19 cellular contexts compared by ENCODE assay signal in genomic region chr4:115529126-115529525, GRCh38.
A peak's percentile ranks its signal among the peaks of the same experiment; 100 is the strongest.
DNase-seq lines count a peak whose midpoint lies in the region; ATAC-seq, FAIRE-seq and TF ChIP-seq lines count a peak whose summit lies in the region.
"Had no signal": no experiment of that assay in that cellular context is flagged by ENCODE, and none has a peak within 500 bp of the region (broad histone marks: within the 10 kb centered on the region; RNA-seq: fewer than 3 reads in every experiment).

No MANE protein-coding gene starts in this region.

- no peaks in the 10 kb centered on the region for H3K27me3 Mint-ChIP-seq in astrocyte (ENCODE audit: low read depth, unreplicated experiment)
- H3K27me3 Mint-ChIP-seq: CD4-positive, alpha-beta memory T cell had no signal

- H3K4me1 Mint-ChIP-seq in astrocyte (ENCODE audit: low read depth, unreplicated experiment) = no peaks in the 10 kb centered on the region
- H3K4me1 Mint-ChIP-seq: CD4-positive, alpha-beta memory T cell; GM23338; H9 had no signal

- no peaks in the 10 kb centered on the region for H3K9me3 ChIP-seq in astrocyte (ENCODE audit: insufficient read depth, low read depth, low read length)

- ATAC-seq in HG02678 (IDR thresholded peaks at IDR 0.05; ENCODE audit: unreplicated experiment) = no peak
- ATAC-seq: GM12878, GM23338, HCT116 had no signal

- peak; percentile 8 for DNase-seq in Daoy (ENCODE audit: low read depth)
- peak; percentile 8 for DNase-seq in astrocyte (ENCODE audit: low read depth)
- DNase-seq in epidermal melanocyte (ENCODE audit: insufficient read length, low spot score) = peak; percentile 14
- no peak for DNase-seq in NCI-H2196 (lab: John Stamatoyannopoulos, UW; ENCODE audit: unreplicated experiment)
- no peak for DNase-seq in NCI-H345 (lab: John Stamatoyannopoulos, UW)
- no peak for DNase-seq in SKM-1 (lab: John Stamatoyannopoulos, UW; ENCODE audit: unreplicated experiment)
- DNase-seq: 8988T; C1 segment of cervical spinal cord; CD4-positive, alpha-beta memory T cell; COR-L47; DMS153; DND-41; EL; GDM1; H9 had no signal

- H3K27ac Mint-ChIP-seq in astrocyte (ENCODE audit: unreplicated experiment) = no peak overlapping the region
- H3K27ac Mint-ChIP-seq: CD4-positive, alpha-beta memory T cell; GM23338; H9 had no signal

- no peaks in the 10 kb centered on the region for H3K27me3 ChIP-seq in astrocyte (ENCODE audit: insufficient read depth, low read length)

- no peak for TF ChIP-seq CTCF in astrocyte (IDR thresholded peaks at IDR 0.05; ENCODE audit: insufficient read depth, low read depth, low read length)

- no peak overlapping the region for H3K4me3 Mint-ChIP-seq in astrocyte (ENCODE audit: unreplicated experiment)
- H3K4me3 Mint-ChIP-seq: CD4-positive, alpha-beta memory T cell; GM23338; H9 had no signal

- H3K36me3 Mint-ChIP-seq in astrocyte (ENCODE audit: low read depth, unreplicated experiment) = no peaks in the 10 kb centered on the region
- H3K36me3 Mint-ChIP-seq: CD4-positive, alpha-beta memory T cell had no signal

- FAIRE-seq in astrocyte (lab: Jason Lieb, UNC) = no peak
- FAIRE-seq: GM12878 had no signal

- H4K20me1 ChIP-seq in astrocyte (ENCODE audit: insufficient read depth, low read length) = no peaks in the 10 kb centered on the region

- no peak overlapping the region for H3K4me2 ChIP-seq in astrocyte (ENCODE audit: low read length)
- H3K4me2 ChIP-seq: GM23338 had no signal

- H3K4me3 ChIP-seq in astrocyte (ENCODE audit: insufficient read depth, low read depth, low read length) = no peak overlapping the region
- H3K4me3 ChIP-seq: GM12878, GM23338 had no signal

- H2AFZ ChIP-seq in astrocyte (ENCODE audit: low read depth, low read length) = no peak overlapping the region
- H2AFZ ChIP-seq: GM23338 had no signal

- no peaks in the 10 kb centered on the region for H3K79me2 ChIP-seq in astrocyte (ENCODE audit: insufficient read depth, low read length)

- H3K27ac ChIP-seq in astrocyte (ENCODE audit: low read depth, low read length) = no peak overlapping the region

- no peaks in the 10 kb centered on the region for H3K4me1 ChIP-seq in astrocyte (ENCODE audit: insufficient read depth, low read length)

- H3K9ac ChIP-seq in astrocyte (ENCODE audit: low read length) = no peak overlapping the region

- no peaks in the 10 kb centered on the region for H3K9me3 Mint-ChIP-seq in astrocyte (ENCODE audit: unreplicated experiment)
- H3K9me3 Mint-ChIP-seq: GM23338, H9 had no signal

- no peaks in the 10 kb centered on the region for H3K36me3 ChIP-seq in astrocyte (ENCODE audit: insufficient read depth, low read length)

Comparison
In these comparisons a context has a peak if more than half of its experiments do, and no peak if none do; other contexts are left out.
1. DNase-seq: peak in Daoy (single experiment), astrocyte (single experiment) and epidermal melanocyte (single experiment); none in NCI-H2196 (single experiment), NCI-H345 (single experiment) and SKM-1 (single experiment).